Comparison of ENCODE assay signal across 1 cellular context in genomic region chr6:90193359-90193758, GRCh38.
TF ChIP-seq lines count a peak whose summit lies in the region.

No MANE protein-coding gene starts in this region.

TF ChIP-seq in WTC11, 78 proteins besides CTCF, POLR2A, EP300 and RAD21 (continued from another document):
- TF ChIP-seq ZNF425 (CRISPR knock-in tag; conservative IDR thresholded peaks at IDR 0.05) (no peak), NR1H2 (CRISPR knock-in tag; IDR thresholded peaks at IDR 0.05) (no peak), ELF4 (CRISPR knock-in tag; IDR thresholded peaks at IDR 0.05; ENCODE audit: low read depth) (no peak), FOXK1 (CRISPR knock-in tag; IDR thresholded peaks at IDR 0.05) (no peak), ZNF232 (CRISPR knock-in tag; IDR thresholded peaks at IDR 0.05) (no peak), ARID4B (CRISPR knock-in tag; IDR thresholded peaks at IDR 0.05; ENCODE audit: borderline replicate concordance) (no peak), FOXJ3 (CRISPR knock-in tag; IDR thresholded peaks at IDR 0.05; ENCODE audit: borderline replicate concordance) (no peak), ZNF263 (CRISPR knock-in tag; IDR thresholded peaks at IDR 0.05; ENCODE audit: low read depth) (no peak), EMX1 (CRISPR knock-in tag; IDR thresholded peaks at IDR 0.05) (no peak)
TF ChIP-seq in WTC11: peak in this region for 0.
